9 cellular contexts compared by ENCODE assay signal in the genomic region with DNA sequence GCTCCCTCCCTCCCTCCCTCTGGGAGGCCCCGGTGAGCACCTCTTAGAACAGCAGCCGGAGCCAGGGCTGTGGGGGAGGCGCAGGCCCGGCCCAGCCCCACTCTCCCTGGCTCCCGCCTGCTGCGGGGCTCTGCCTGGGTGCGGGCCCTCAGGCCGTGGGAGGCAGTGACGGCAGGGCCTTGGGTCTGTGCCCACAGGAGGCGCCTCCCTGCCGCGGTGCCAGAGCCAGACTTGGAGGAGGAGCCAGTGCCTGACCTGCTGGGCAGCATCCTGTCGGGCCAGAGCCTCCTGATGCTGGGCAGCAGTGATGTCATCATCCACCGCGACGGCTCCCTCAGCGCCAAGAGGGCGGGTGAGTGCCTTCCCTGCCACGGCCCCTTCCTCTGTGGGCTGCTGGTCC. TPM values are rescaled to one million over a fixed set of nuclear protein-coding genes. Genes with fewer than 3 reads are reported as not detected.
DNase-seq lines count a peak whose midpoint lies in the region; ATAC-seq, FAIRE-seq and TF ChIP-seq lines count a peak whose summit lies in the region.
"Had no signal": no experiment of that assay in that cellular context is flagged by ENCODE, and none has a peak within 500 bp of the region (broad histone marks: within the 10 kb centered on the region; RNA-seq: fewer than 3 reads in every experiment).

No MANE protein-coding gene starts in this region.

- WGBS in esophagus squamous epithelium, 2 donors: 36% methylated on average over 7 of the region's 19 CpGs; no CpG with 5 or more reads in 1 of the 2 donors
- WGBS in small intestine, 3 donors: 60 to 82% (median 75%) methylated on average over 13 to 19 of the region's 19 CpGs

- H3K4me3 ChIP-seq in esophagus squamous epithelium (no peak overlapping the region), small intestine (ENCODE audit: low read depth in 1 of 2, low read length in 2 of 2) (no peak overlapping the region)
- H3K4me3 ChIP-seq: colonic mucosa had no signal

- H3K27me3 ChIP-seq in esophagus squamous epithelium: no peaks in the 10 kb centered on the region
- no peaks in the 10 kb centered on the region for H3K27me3 ChIP-seq in small intestine (ENCODE audit: control insufficient read depth in 2 of 2, insufficient read depth in 2 of 2, low read length in 2 of 2)
- H3K27me3 ChIP-seq: colonic mucosa had no signal

- intact Hi-C loops in esophagus squamous epithelium (cut with DNase I) (no loop called here), posterior cingulate gyrus (cut with DNase I) (no loop called here)

- peak overlapping the region; percentile 45 to 72 (median 64) for H3K27ac ChIP-seq in esophagus squamous epithelium
- H3K27ac ChIP-seq in small intestine (ENCODE audit: low read depth in 1 of 2, low read length in 1 of 2): no peak overlapping the region
- H3K27ac ChIP-seq: colonic mucosa had no signal

- TF ChIP-seq CTCF in esophagus squamous epithelium (IDR thresholded peaks at IDR 0.05): no peak

- TF ChIP-seq POLR2A in esophagus squamous epithelium (IDR thresholded peaks at IDR 0.05): no peak

- H3K36me3 ChIP-seq in esophagus squamous epithelium (peaks cover 74 to 100% (median 75%) of the 10 kb centered on the region in 3 donors), small intestine (ENCODE audit: control insufficient read depth in 2 of 2, insufficient read depth in 2 of 2, low read length in 2 of 2) (peaks cover 47 to 58% of the 10 kb centered on the region in 2 donors)

- FAIRE-seq in small intestine (lab: Jason Lieb, UNC): no peak

- no peak for ATAC-seq in GM21717 (IDR thresholded peaks at IDR 0.05; ENCODE audit: unreplicated experiment)

- DNase-seq in NCI-H2196 (lab: John Stamatoyannopoulos, UW; ENCODE audit: unreplicated experiment): peak; percentile 97
- no peak for DNase-seq in esophagus squamous epithelium (lab: John Stamatoyannopoulos, UW)
- peak in 9 of 10 donors; percentile 18 to 92 (median 45) for DNase-seq in posterior cingulate gyrus
- no peak for DNase-seq in small intestine
- no peak for DNase-seq in NCI-H1092 (lab: John Stamatoyannopoulos, UW)
- DNase-seq: activated CD4-positive, alpha-beta T cell treated with anti-CD3 and anti-CD28 coated beads, Interleukin-2, amount 50 U/mL, for 1 hour; colonic mucosa had no signal

- H3K4me1 ChIP-seq in esophagus squamous epithelium: peaks cover 4 to 22% (median 6%) of the 10 kb centered on the region in 3 donors
- no peaks in the 10 kb centered on the region for H3K4me1 ChIP-seq in small intestine (ENCODE audit: control insufficient read depth in 2 of 2, insufficient read depth in 1 of 2, low read depth in 1 of 2, low read length in 1 of 2)
- H3K4me1 ChIP-seq: colonic mucosa had no signal

- H3K9me3 ChIP-seq in esophagus squamous epithelium (no peaks in the 10 kb centered on the region), small intestine (ENCODE audit: control insufficient read depth, low read depth) (no peaks in the 10 kb centered on the region)
- H3K9me3 ChIP-seq: colonic mucosa had no signal

RNA-seq across cellular contexts. Expression of a gene that starts 9.5 kb away (rescaled TPM):
- 10 to 100 TPM; 16.9 to 26.3 (median 20.2) TPM for total RNA-seq in esophagus squamous epithelium
- 100 to 1,000 TPM in 2 of 3 donors, 10 to 100 TPM in 1; 34.3 to 115 (median 112) TPM for polyA plus RNA-seq in small intestine

RNA-seq across cellular contexts. Expression of a gene that starts 18.5 kb away (rescaled TPM):
- not detected for total RNA-seq in esophagus squamous epithelium
- polyA plus RNA-seq in small intestine: 100 to 1,000 TPM; 112 to 941 (median 931) TPM

RNA-seq across cellular contexts. Expression of a gene that starts 20.7 kb away (rescaled TPM):
- 1 to 10 TPM in 1 of 4 donors, not detected in 3; 5.3 TPM for total RNA-seq in esophagus squamous epithelium
- 10 to 100 TPM in 2 of 3 donors, 1 to 10 TPM in 1; 4.8 to 25.7 (median 18.9) TPM for polyA plus RNA-seq in small intestine
- total RNA-seq: mesenteric fat pad had no signal

RNA-seq across cellular contexts. Expression of a gene that starts 30.0 kb away (rescaled TPM):
- 10 to 100 TPM; 11.7 to 30.6 (median 24.2) TPM for total RNA-seq in esophagus squamous epithelium
- polyA plus RNA-seq in small intestine: 10 to 100 TPM; 14.6 to 25.0 (median 22.1) TPM

RNA-seq across cellular contexts. Expression of a gene that starts 30.8 kb away (rescaled TPM):
- under 1 TPM in 1 of 4 donors, not detected in 3; 0.76 TPM for total RNA-seq in esophagus squamous epithelium
- 1 to 10 TPM in 1 of 3 donors, under 1 TPM in 2; 0.51 to 1.4 (median 0.89) TPM for polyA plus RNA-seq in small intestine

Comparison
In these comparisons a context has a peak if more than half of its experiments do, and no peak if none do; other contexts are left out.
1. DNase-seq: peak in NCI-H2196 (single experiment) and posterior cingulate gyrus (9 of 10); none in esophagus squamous epithelium (single experiment), small intestine (single experiment) and NCI-H1092 (single experiment).
2. H3K27ac ChIP-seq: peak in esophagus squamous epithelium (4 of 4); none in small intestine (0 of 2).